ENCODE assay signal across 8 cellular contexts in the genomic region with DNA sequence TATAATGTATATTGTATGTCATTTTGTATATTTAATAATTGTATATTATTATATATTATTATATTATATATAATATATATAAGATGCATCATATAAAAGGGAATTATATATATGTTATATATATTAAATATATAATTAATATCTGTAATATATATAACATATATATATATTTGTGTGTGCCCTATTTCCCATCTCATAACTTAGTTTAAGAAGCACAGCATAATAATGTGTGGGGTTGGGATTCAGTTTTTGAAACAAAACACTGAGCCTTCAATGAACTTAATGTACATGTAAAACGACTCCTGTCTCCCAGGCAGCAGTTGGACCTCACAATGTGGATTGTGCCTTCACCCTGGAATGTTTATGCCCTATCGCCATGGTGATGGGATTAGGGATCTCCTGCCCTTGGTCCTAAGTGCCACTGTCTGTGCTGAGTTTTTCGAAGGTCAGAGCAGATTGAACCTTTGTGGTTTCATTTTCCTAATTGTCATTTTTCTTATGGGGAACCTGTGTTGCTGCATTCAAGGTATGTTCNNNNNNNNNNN.
A peak's percentile ranks its signal among the peaks of the same experiment; 100 is the strongest.
DNase-seq lines count a peak whose midpoint lies in the region; ATAC-seq and TF ChIP-seq lines count a peak whose summit lies in the region.
"Not testable (repeated sequence)": the region's sequence is repeated elsewhere in the genome, so short reads cannot be mapped to it uniquely, and the experiment has no call there.

No MANE protein-coding gene starts in this region.

- no CpG with 5 or more reads among the region's 3 CpGs for WGBS in IMR-90 (ENCODE audit: extremely low coverage in 2 of 2, insufficient read length in 1 of 2), 2 experiments

- DNase-seq in IMR-90 (peak; percentile 0), osteocyte (ENCODE audit: extremely low spot score, unreplicated experiment) (peak; percentile 44), vagina (ENCODE audit: extremely low spot score in 2 of 2) (peak; percentile 70 to 96)
- DNase-seq in effector CD4-positive, alpha-beta T cell = peak; percentile 1
- not testable (repeated sequence) for DNase-seq in left ventricle myocardium superior

- not testable (repeated sequence) for BruUV-seq in IMR-90 (replicated peaks; lab: Mats Ljungman, UMichigan)

- not testable (repeated sequence) for H2BK15ac ChIP-seq in IMR-90 (ENCODE audit: low read depth, low read length)

- not testable (repeated sequence) for H2BK120ac ChIP-seq in IMR-90 (ENCODE audit: low read depth, low read length)

- not testable (repeated sequence) for H3K23ac ChIP-seq in IMR-90 (ENCODE audit: low read depth, low read length)

- H3K36me3 ChIP-seq in IMR-90 (ENCODE audit: control insufficient read depth, insufficient read depth, low read length); vagina: not testable (repeated sequence)

- H3K79me1 ChIP-seq in IMR-90 (ENCODE audit: low read depth in 1 of 2, low read length in 2 of 2) = not testable (repeated sequence)

- not testable (repeated sequence) for H3K4me3 ChIP-seq in IMR-90 (ENCODE audit: insufficient read depth, low read depth, low read length); vagina

- not testable (repeated sequence) for H3K56ac ChIP-seq in IMR-90 (ENCODE audit: extremely low read depth, insufficient read depth, low read length)

- H3K27ac Mint-ChIP-seq in activated T-helper 17 cell treated with anti-CD3 and anti-CD28 coated beads, Interleukin-2, amount 50 U/mL, for 72 hours; osteocyte (ENCODE audit: unreplicated experiment): not testable (repeated sequence)

- not testable (repeated sequence) for H3K9me1 ChIP-seq in IMR-90 (ENCODE audit: insufficient read depth, low read length)

- H4K8ac ChIP-seq in IMR-90 (ENCODE audit: low read depth in 2 of 2, low read length in 2 of 2) = not testable (repeated sequence)

- not testable (repeated sequence) for TF ChIP-seq POLR2A in IMR-90 (IDR thresholded peaks at IDR 0.05; ENCODE audit: low read depth, low read length); vagina (IDR thresholded peaks at IDR 0.05)

- not testable (repeated sequence) for H3K4me1 ChIP-seq in IMR-90 (ENCODE audit: control insufficient read depth, insufficient read depth, low read length); vagina

- H2AFZ ChIP-seq in IMR-90 (replicated peaks; ENCODE audit: low read length, poor library complexity) = not testable (repeated sequence)

- ATAC-seq in GM19397 (IDR thresholded peaks at IDR 0.05; ENCODE audit: unreplicated experiment) (peak; percentile 82), HG02759 (IDR thresholded peaks at IDR 0.05; ENCODE audit: unreplicated experiment) (peak; percentile 80), left ventricle myocardium superior (peak; percentile 58)
- not testable (repeated sequence) for ATAC-seq in IMR-90 (ENCODE audit: low read depth)
- peak; percentile 70 for ATAC-seq in activated T-helper 17 cell treated with anti-CD3 and anti-CD28 coated beads, Interleukin-2, amount 50 U/mL, for 72 hours (replicated peaks)

- H3K9me3 ChIP-seq in IMR-90 (ENCODE audit: control insufficient read depth, insufficient read depth, low read length); vagina: not testable (repeated sequence)

- not testable (repeated sequence) for H3K9me3 Mint-ChIP-seq in activated T-helper 17 cell treated with anti-CD3 and anti-CD28 coated beads, Interleukin-2, amount 50 U/mL, for 72 hours
- peaks cover 14% of the 10 kb centered on the region for H3K9me3 Mint-ChIP-seq in osteocyte (ENCODE audit: unreplicated experiment)

- not testable (repeated sequence) for H3K18ac ChIP-seq in IMR-90 (ENCODE audit: low read depth, low read length)

- H2AK9ac ChIP-seq in IMR-90 (replicated peaks; ENCODE audit: low read depth, low read length, poor library complexity) = not testable (repeated sequence)

- dilution Hi-C loops in IMR-90 (cut with HindIII; ENCODE audit: low sequenced_read_pairs, unreplicated experiment) = not testable (repeated sequence)

- intact Hi-C loops in IMR-90 (cut with micrococcal nuclease); left ventricle myocardium superior (cut with micrococcal nuclease); vagina (cut with DNase I): not testable (repeated sequence)

- TF ChIP-seq RAD21 in IMR-90 (IDR thresholded peaks at IDR 0.05; ENCODE audit: low read length) = not testable (repeated sequence)

- not testable (repeated sequence) for TF ChIP-seq CTCF in IMR-90 (conservative IDR thresholded peaks at IDR 0.05; ENCODE audit: low read depth, low read length); osteocyte (IDR thresholded peaks at IDR 0.05); vagina (IDR thresholded peaks at IDR 0.05)

- not testable (repeated sequence) for H3K4ac ChIP-seq in IMR-90 (ENCODE audit: low read depth, low read length)

- in situ Hi-C loops in IMR-90 (cut with MboI; ENCODE audit: low sequenced_read_pairs) = not testable (repeated sequence)

- H2BK5ac ChIP-seq in IMR-90 (ENCODE audit: low read depth, low read length, poor library complexity, severe bottlenecking) = not testable (repeated sequence)

- H3K14ac ChIP-seq in IMR-90 (replicated peaks; ENCODE audit: low read depth, low read length) = not testable (repeated sequence)

- H3K4me2 ChIP-seq in IMR-90 (ENCODE audit: low read depth, low read length) = not testable (repeated sequence)

- not testable (repeated sequence) for H4K91ac ChIP-seq in IMR-90 (ENCODE audit: insufficient read depth, low read depth, low read length)

- H4K5ac ChIP-seq in IMR-90 (ENCODE audit: low read depth, low read length) = not testable (repeated sequence)

- not testable (repeated sequence) for H3K4me3 Mint-ChIP-seq in activated T-helper 17 cell treated with anti-CD3 and anti-CD28 coated beads, Interleukin-2, amount 50 U/mL, for 72 hours; osteocyte (ENCODE audit: unreplicated experiment)

- not testable (repeated sequence) for H3K9ac ChIP-seq in IMR-90 (ENCODE audit: low read depth, low read length)

- not testable (repeated sequence) for H3K27ac ChIP-seq in IMR-90 (ENCODE audit: insufficient read depth, low read length); vagina

- not testable (repeated sequence) for H4K20me1 ChIP-seq in IMR-90 (ENCODE audit: insufficient read depth, low read length)

- H2AK5ac ChIP-seq in IMR-90 (ENCODE audit: low read depth, low read length) = not testable (repeated sequence)

- not testable (repeated sequence) for H3K4me1 Mint-ChIP-seq in activated T-helper 17 cell treated with anti-CD3 and anti-CD28 coated beads, Interleukin-2, amount 50 U/mL, for 72 hours; osteocyte (ENCODE audit: unreplicated experiment)

- not testable (repeated sequence) for H3K36me3 Mint-ChIP-seq in activated T-helper 17 cell treated with anti-CD3 and anti-CD28 coated beads, Interleukin-2, amount 50 U/mL, for 72 hours (ENCODE audit: low read depth); osteocyte (ENCODE audit: unreplicated experiment)

- POLR2A ChIA-PET in IMR-90 (lab: Charles Lee; ENCODE audit: unreplicated experiment) = not testable (repeated sequence)

- H3K27me3 Mint-ChIP-seq in activated T-helper 17 cell treated with anti-CD3 and anti-CD28 coated beads, Interleukin-2, amount 50 U/mL, for 72 hours; osteocyte (ENCODE audit: unreplicated experiment): not testable (repeated sequence)

- CTCF ChIA-PET in IMR-90 (lab: Yijun Ruan, JAX) = not testable (repeated sequence)

- not testable (repeated sequence) for H2BK20ac ChIP-seq in IMR-90 (ENCODE audit: low read depth, low read length)

- not testable (repeated sequence) for H3K27me3 ChIP-seq in IMR-90 (ENCODE audit: control insufficient read depth, insufficient read depth, low read length); vagina
